ENCODE assay signal across 8 cellular contexts in the genomic region with DNA sequence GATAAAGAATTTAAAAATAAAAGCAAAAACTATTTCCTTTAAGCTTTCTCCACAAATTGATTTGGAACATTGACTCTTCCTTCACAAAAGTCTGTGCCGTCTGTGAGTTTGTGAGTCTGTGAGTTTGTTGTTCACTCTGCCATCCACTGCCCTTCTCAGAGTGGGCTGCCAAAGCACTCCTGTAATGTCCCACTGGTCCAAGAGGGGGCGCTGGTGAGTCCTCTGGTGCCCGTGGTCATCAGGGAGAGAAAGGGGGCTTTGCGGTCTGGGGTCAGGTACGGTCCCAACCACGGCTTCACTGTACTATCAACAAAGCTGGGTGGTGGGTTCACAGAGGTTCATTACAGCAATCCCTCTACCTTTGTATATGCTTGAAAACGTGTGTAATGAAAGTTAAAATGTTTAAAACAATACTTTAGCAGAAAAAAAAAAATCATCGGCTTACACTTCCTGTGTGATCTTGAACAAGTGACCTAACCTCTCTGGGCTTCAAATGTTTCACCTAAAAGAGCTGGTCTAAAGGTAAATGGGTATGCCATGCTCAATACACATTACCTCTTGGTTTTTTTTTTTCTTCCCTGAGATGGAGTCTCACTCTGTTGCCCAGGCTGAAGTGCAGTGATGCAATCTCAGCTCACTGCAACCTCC. TPM values are rescaled to one million over a fixed set of nuclear protein-coding genes. Genes with fewer than 3 reads are reported as not detected.
DNase-seq lines count a peak whose midpoint lies in the region; ATAC-seq and TF ChIP-seq lines count a peak whose summit lies in the region.

No MANE protein-coding gene starts in this region.

- no peak for ATAC-seq in stimulated activated naive CD8-positive, alpha-beta T cell treated with anti-CD3 and anti-CD28 coated beads, Interleukin-15, amount 100 ng/mL, for 72 hours

- intact Hi-C loops in Caco-2 (cut with micrococcal nuclease; ENCODE audit: unreplicated experiment) = no loop called here

- H3K27me3 ChIP-seq in Caco-2 (replicated peaks; ENCODE audit: control insufficient read depth, insufficient read depth, low read length) = peaks cover 5% of the 10 kb centered on the region; the same call in 1 of the 2 replicates

- POLR2A ChIA-PET in Caco-2 (lab: Charles Lee) = no interaction called here

- H3K27ac Mint-ChIP-seq in Caco-2 (ENCODE audit: unreplicated experiment) = no peak overlapping the region
- H3K27ac Mint-ChIP-seq in stimulated activated naive CD8-positive, alpha-beta T cell treated with anti-CD3 and anti-CD28 coated beads, Interleukin-15, amount 100 ng/mL, for 72 hours = no peak overlapping the region

- peaks cover 13% of the 10 kb centered on the region for H3K4me1 Mint-ChIP-seq in Caco-2 (ENCODE audit: low read depth, unreplicated experiment)
- H3K4me1 Mint-ChIP-seq in stimulated activated naive CD8-positive, alpha-beta T cell treated with anti-CD3 and anti-CD28 coated beads, Interleukin-15, amount 100 ng/mL, for 72 hours = peaks cover 44% of the 10 kb centered on the region

- no peaks in the 10 kb centered on the region for H3K9me3 ChIP-seq in Caco-2

- DNase-seq in Caco-2 (peak in 1 of 2 experiments; percentile 67), LNCaP clone FGC (ENCODE audit: low read depth) (no peak), islet precursor cell (peak; percentile 73), hippocampal formation (lab: John Stamatoyannopoulos, UW) (no peak), SKM-1 treated with dmso at 0.1 percent for 144 hours (lab: John Stamatoyannopoulos, UW; ENCODE audit: unreplicated experiment) (no peak), NCI-H1436 (lab: John Stamatoyannopoulos, UW) (no peak)
- DNase-seq in activated gamma-delta T cell treated with anti-CD3 and anti-CD28 coated beads, Interleukin-2, amount 50 U/mL, for 16 hours (ENCODE audit: low read depth) = peak; percentile 20
- peak; percentile 59 to 60 for DNase-seq in stimulated activated naive CD8-positive, alpha-beta T cell treated with anti-CD3 and anti-CD28 coated beads, Interleukin-15, amount 100 ng/mL, for 72 hours

- no peaks in the 10 kb centered on the region for H3K9me3 Mint-ChIP-seq in Caco-2 (ENCODE audit: unreplicated experiment)
- H3K9me3 Mint-ChIP-seq in stimulated activated naive CD8-positive, alpha-beta T cell treated with anti-CD3 and anti-CD28 coated beads, Interleukin-15, amount 100 ng/mL, for 72 hours = no peaks in the 10 kb centered on the region

- no peaks in the 10 kb centered on the region for H3K4me1 ChIP-seq in Caco-2

- peaks cover 57% of the 10 kb centered on the region for H3K27me3 Mint-ChIP-seq in Caco-2 (ENCODE audit: insufficient read depth, unreplicated experiment)
- peaks cover 18% of the 10 kb centered on the region for H3K27me3 Mint-ChIP-seq in stimulated activated naive CD8-positive, alpha-beta T cell treated with anti-CD3 and anti-CD28 coated beads, Interleukin-15, amount 100 ng/mL, for 72 hours

- peaks cover 1% of the 10 kb centered on the region for H3K36me3 Mint-ChIP-seq in Caco-2 (ENCODE audit: insufficient read depth, unreplicated experiment)

- BruUV-seq in Caco-2 (replicated peaks; lab: Mats Ljungman, UMichigan) = no TSS peak

- CTCF ChIA-PET in Caco-2 (lab: Charles Lee) = interaction anchor here (0.6 to 0.7 kb wide), 3 partner anchors 378 to 1276 kb away, joined by 3 to 4 read pairs (median 3); no protein-coding TSS in a partner anchor

- no peak overlapping the region for H3K4me3 Mint-ChIP-seq in Caco-2 (ENCODE audit: unreplicated experiment)
- H3K4me3 Mint-ChIP-seq in stimulated activated naive CD8-positive, alpha-beta T cell treated with anti-CD3 and anti-CD28 coated beads, Interleukin-15, amount 100 ng/mL, for 72 hours = no peak overlapping the region

- H3K4me3 ChIP-seq in Caco-2 (ENCODE audit: low read depth, low read length) (no peak overlapping the region), LNCaP clone FGC (ENCODE audit: low read depth, low read length) (no peak overlapping the region)

- TF ChIP-seq CTCF in Caco-2 (IDR thresholded peaks at IDR 0.05; ENCODE audit: insufficient read depth in 1 of 2, low read depth in 1 of 2, low read length in 1 of 2, severe bottlenecking in 1 of 2, unreplicated experiment in 1 of 2) = peak; percentile 78 to 90
- TF ChIP-seq CTCF in LNCaP clone FGC (IDR thresholded peaks at IDR 0.05; ENCODE audit: control insufficient read depth, extremely low read depth, insufficient read depth) = peak; percentile 32

- H3K36me3 ChIP-seq in Caco-2 (ENCODE audit: control insufficient read depth, insufficient read depth, low read length) = no peaks in the 10 kb centered on the region

RNA-seq across cellular contexts. Expression of a gene that starts 5.6 kb away (rescaled TPM):
- total RNA-seq in Caco-2 (2022) = not detected in 2 replicates

Comparison
In these comparisons a context has a peak if more than half of its experiments do, and no peak if none do; other contexts are left out.
1. DNase-seq: peak in activated gamma-delta T cell treated with anti-CD3 and anti-CD28 coated beads, Interleukin-2, amount 50 U/mL, for 16 hours (single experiment), islet precursor cell (single experiment) and stimulated activated naive CD8-positive, alpha-beta T cell treated with anti-CD3 and anti-CD28 coated beads, Interleukin-15, amount 100 ng/mL, for 72 hours (2 of 2); none in LNCaP clone FGC (single experiment), hippocampal formation (0 of 2), SKM-1 treated with dmso at 0.1 percent for 144 hours (single experiment) and NCI-H1436 (single experiment).